ENCODE assay signal across 10 cellular contexts in the genomic region with DNA sequence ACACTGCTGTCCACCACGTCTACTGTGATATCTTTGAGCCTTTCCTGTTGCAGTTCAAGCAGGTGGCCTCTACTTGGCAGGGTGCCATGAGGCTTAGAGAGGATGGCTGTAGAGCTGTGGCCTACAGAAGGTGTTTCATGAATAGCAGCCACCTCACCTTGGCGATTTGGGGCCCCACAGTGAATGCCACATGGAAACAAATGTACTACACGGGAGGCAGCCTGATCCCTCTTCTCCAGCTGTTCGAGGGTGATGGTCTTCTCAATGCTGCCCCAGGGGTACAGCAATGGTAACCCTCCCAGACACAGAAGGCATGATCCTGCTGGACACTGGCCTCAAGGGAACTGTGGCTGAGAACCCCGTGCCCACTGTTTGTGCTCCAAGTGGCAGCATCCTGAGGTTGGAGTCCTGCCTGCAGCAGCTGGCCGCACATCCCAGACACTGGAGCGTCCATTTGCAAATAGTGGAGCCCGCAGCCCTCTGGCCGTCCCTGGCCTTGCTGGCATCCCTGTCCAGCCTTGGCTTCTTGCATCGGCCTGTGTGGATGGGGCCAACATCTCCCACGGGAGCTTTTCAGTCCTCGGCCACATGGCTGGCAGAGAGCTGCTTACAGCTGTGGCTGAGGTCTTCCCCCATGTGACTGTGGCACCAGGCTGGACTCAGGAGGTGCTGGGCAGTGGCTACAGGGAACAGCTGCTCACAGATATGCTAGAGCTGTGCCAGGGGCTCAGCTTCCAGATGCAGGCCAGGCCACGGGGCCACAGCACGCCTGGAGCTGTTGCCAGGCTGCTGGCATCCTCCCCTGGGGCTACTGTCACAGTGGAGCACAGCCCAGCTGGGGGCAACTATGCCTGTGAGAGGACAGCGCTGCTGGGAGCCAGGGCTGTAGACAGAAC.
DNase-seq lines count a peak whose midpoint lies in the region; ATAC-seq and TF ChIP-seq lines count a peak whose summit lies in the region.
"Had no signal": no experiment of that assay in that cellular context is flagged by ENCODE, and none has a peak within 500 bp of the region (broad histone marks: within the 10 kb centered on the region; RNA-seq: fewer than 3 reads in every experiment).

No MANE protein-coding gene starts in this region.

- peak overlapping the region; percentile 22; the same call in 1 of the 2 replicates for H3K4me3 ChIP-seq in Karpas-422 (ENCODE audit: low read length)
- H3K4me3 ChIP-seq in heart left ventricle, result no peak overlapping the region
- H3K4me3 ChIP-seq in gastrocnemius medialis, result no peak overlapping the region
- no peak overlapping the region for H3K4me3 ChIP-seq in thyroid gland (replicated peaks in 1 of 3)
- H3K4me3 ChIP-seq: skin epidermis had no signal

- 52 to 72% (median 60%) methylated on average over 13 to 15 of the region's 15 CpGs for WGBS in heart left ventricle, 4 donors
- WGBS in thyroid gland, 2 donors, result 74 to 75% methylated on average over 4 to 7 of the region's 15 CpGs

- H3K27me3 ChIP-seq in Karpas-422 (ENCODE audit: low read length) (no peaks in the 10 kb centered on the region), heart left ventricle (no peaks in the 10 kb centered on the region), gastrocnemius medialis (no peaks in the 10 kb centered on the region), thyroid gland (no peaks in the 10 kb centered on the region)

- TF ChIP-seq POLR2A in heart left ventricle (IDR thresholded peaks at IDR 0.05), result no peak
- TF ChIP-seq POLR2A in gastrocnemius medialis (IDR thresholded peaks at IDR 0.05), result no peak
- TF ChIP-seq POLR2A in thyroid gland (IDR thresholded peaks at IDR 0.05), result no peak

- H3K27ac ChIP-seq in Karpas-422 (ENCODE audit: low read length), result no peak overlapping the region
- H3K27ac ChIP-seq in heart left ventricle, result peak overlapping the region in 7 of 12 donors; percentile 35 to 64 (median 51)
- H3K27ac ChIP-seq in gastrocnemius medialis, result peak overlapping the region; percentile 46 to 69 (median 61)
- no peak overlapping the region for H3K27ac ChIP-seq in thyroid gland

- H3K36me3 ChIP-seq in Karpas-422 (ENCODE audit: insufficient read depth, low read length), result no peaks in the 10 kb centered on the region
- no peaks in the 10 kb centered on the region for H3K36me3 ChIP-seq in heart left ventricle
- H3K36me3 ChIP-seq in gastrocnemius medialis, result no peaks in the 10 kb centered on the region
- H3K36me3 ChIP-seq in thyroid gland, result no peaks in the 10 kb centered on the region

- H3K4me1 ChIP-seq in Karpas-422 (ENCODE audit: low read length) (peaks cover 28% of the 10 kb centered on the region), heart left ventricle (peaks cover 0 to 23% (median 8%) of the 10 kb centered on the region in 12 donors), gastrocnemius medialis (peaks cover 9 to 12% of the 10 kb centered on the region in 2 donors), thyroid gland (peaks cover 6 to 8% of the 10 kb centered on the region in 2 donors)

- ATAC-seq in heart left ventricle (peak in 3 of 4 donors; percentile 31 to 69 (median 58)), gastrocnemius medialis (peak; percentile 73 to 92), GM21367 (IDR thresholded peaks at IDR 0.05; ENCODE audit: unreplicated experiment) (no peak)
- ATAC-seq: effector memory CD8-positive, alpha-beta T cell had no signal

- intact Hi-C loops in heart left ventricle (cut with DNase I), result no loop called here
- intact Hi-C loops in gastrocnemius medialis (cut with DNase I; ENCODE audit: low total_unique reads), result no loop called here
- intact Hi-C loops in thyroid gland (cut with DNase I), result no loop called here

- no peaks in the 10 kb centered on the region for H3K79me2 ChIP-seq in Karpas-422 (ENCODE audit: low read length)

- in situ Hi-C loops in gastrocnemius medialis (cut with MboI; ENCODE audit: low sequenced_read_pairs in 4 of 4), result no loop called here

- peak overlapping the region; percentile 25 for H3K9ac ChIP-seq in Karpas-422 (ENCODE audit: low read length)

- H3K4me2 ChIP-seq in Karpas-422 (ENCODE audit: low read depth, low read length, poor library complexity, severe bottlenecking), result peak overlapping the region; percentile 40

- H4K20me1 ChIP-seq in Karpas-422 (ENCODE audit: insufficient read depth, low read depth, low read length), result no peaks in the 10 kb centered on the region

- H3K9me3 ChIP-seq in Karpas-422 (ENCODE audit: low read length) (no peaks in the 10 kb centered on the region), heart left ventricle (no peaks in the 10 kb centered on the region), gastrocnemius medialis (no peaks in the 10 kb centered on the region), thyroid gland (no peaks in the 10 kb centered on the region)

- no peak for TF ChIP-seq CTCF in heart left ventricle (IDR thresholded peaks at IDR 0.05)
- no peak for TF ChIP-seq CTCF in gastrocnemius medialis (IDR thresholded peaks at IDR 0.05 in 4 of 5, conservative IDR thresholded peaks at IDR 0.05 in 1 of 5)
- no peak for TF ChIP-seq CTCF in thyroid gland (IDR thresholded peaks at IDR 0.05)

- DNase-seq in Karpas-422 (peak; percentile 77), NCI-H69 (lab: John Stamatoyannopoulos, UW) (peak; percentile 77), heart left ventricle (peak in 1 of 5 donors; percentile 51), gastrocnemius medialis (peak; percentile 54 to 79), thyroid gland (no peak), CD1c-positive myeloid dendritic cell (ENCODE audit: extremely low spot score) (no peak)
- DNase-seq: effector memory CD8-positive, alpha-beta T cell; T1000 had no signal

- no peak overlapping the region for H2AFZ ChIP-seq in Karpas-422 (ENCODE audit: low read length)

- no peaks in the 10 kb centered on the region for H3K9me2 ChIP-seq in Karpas-422 (replicated peaks; ENCODE audit: insufficient read depth, low read length)

Comparison
In these comparisons a context has a peak if more than half of its experiments do, and no peak if none do; other contexts are left out.
1. DNase-seq: peak in Karpas-422 (single experiment), NCI-H69 (single experiment) and gastrocnemius medialis (2 of 2); none in thyroid gland (0 of 2) and CD1c-positive myeloid dendritic cell (single experiment).
2. H3K27ac ChIP-seq: peak in heart left ventricle (7 of 12) and gastrocnemius medialis (4 of 4); none in Karpas-422 (single experiment) and thyroid gland (0 of 3).